4 cellular contexts compared by ENCODE assay signal in the genomic region with DNA sequence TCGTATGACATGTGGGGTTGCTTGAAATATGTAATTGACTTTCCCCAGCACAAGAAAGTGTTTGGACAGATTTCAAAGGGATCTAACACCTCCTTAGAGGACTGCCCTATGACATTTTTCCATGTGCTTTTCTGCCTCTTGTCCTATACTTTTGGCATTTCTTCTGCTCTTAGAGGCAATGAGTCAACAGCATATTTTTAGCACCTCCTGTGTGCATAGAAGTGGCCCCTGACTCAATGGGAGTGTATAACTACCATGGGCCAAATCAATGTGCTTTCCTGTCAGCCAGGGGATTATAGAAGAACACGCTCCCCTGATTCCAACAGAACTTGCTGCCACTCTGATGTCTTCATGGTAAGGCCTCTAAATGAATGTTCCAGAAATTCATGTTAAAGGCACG. TPM values are rescaled to one million over a fixed set of nuclear protein-coding genes. Genes with fewer than 3 reads are reported as not detected.
"Had no signal": no experiment of that assay in that cellular context is flagged by ENCODE, and none has a peak within 500 bp of the region (broad histone marks: within the 10 kb centered on the region; RNA-seq: fewer than 3 reads in every experiment).

No MANE protein-coding gene starts in this region.

RNA-seq across cellular contexts. Expression of gene PGM5, which starts 4.7 kb away (rescaled TPM):
- total RNA-seq: PC-9 had no signal

RNA-seq across cellular contexts. Expression of gene FOXD4L3, which starts 49.1 kb away (rescaled TPM):
- total RNA-seq: M059J, PC-9, RPMI7951, SK-MEL-5 had no signal
